16 cellular contexts compared by ENCODE assay signal in the genomic region with DNA sequence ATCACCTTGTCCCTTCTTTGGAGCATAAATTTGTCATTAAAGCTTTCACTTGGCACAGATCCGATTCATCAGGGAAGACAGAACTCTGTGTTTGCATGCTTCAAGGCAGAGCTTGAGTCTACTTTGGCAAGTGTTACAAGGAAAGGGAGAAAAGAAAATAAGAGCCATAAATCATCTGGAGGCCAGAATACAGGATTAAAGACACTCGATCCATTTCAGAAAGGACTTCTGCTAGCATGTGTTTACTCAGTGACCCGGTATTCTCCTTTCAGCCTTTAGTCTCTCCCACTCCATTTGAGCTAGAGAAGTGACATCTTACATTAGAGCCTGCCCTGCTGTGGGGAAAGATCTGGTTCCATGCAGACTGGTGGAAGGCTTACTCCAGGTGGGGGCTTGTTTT.
DNase-seq lines count a peak whose midpoint lies in the region; ATAC-seq and TF ChIP-seq lines count a peak whose summit lies in the region.
"Had no signal": no experiment of that assay in that cellular context is flagged by ENCODE, and none has a peak within 500 bp of the region (broad histone marks: within the 10 kb centered on the region; RNA-seq: fewer than 3 reads in every experiment).

No MANE protein-coding gene starts in this region.

- peaks cover 3% of the 10 kb centered on the region for H3K4me1 Mint-ChIP-seq in endodermal cell
- H3K4me1 Mint-ChIP-seq: activated naive CD4-positive, alpha-beta T cell treated with anti-CD3 and anti-CD28 coated beads, Interleukin-2, amount 10 ng/mL, durations not matched to agents 7 days and 5 days had no signal

- H3K4me3 ChIP-seq in endodermal cell (ENCODE audit: low read length), result no peak overlapping the region
- H3K4me3 ChIP-seq: lung, thyroid gland had no signal

- H3K36me3 ChIP-seq in endodermal cell (ENCODE audit: control insufficient read depth, insufficient read depth, low read length), result no peaks in the 10 kb centered on the region
- H3K36me3 ChIP-seq: thyroid gland had no signal

- TF ChIP-seq CTCF in endodermal cell (conservative IDR thresholded peaks at IDR 0.05), result no peak

- no peak overlapping the region for H3K9ac ChIP-seq in endodermal cell (ENCODE audit: extremely low read depth, low read length, poor library complexity, severe bottlenecking)

- no peaks in the 10 kb centered on the region for H3K27me3 ChIP-seq in endodermal cell (ENCODE audit: control insufficient read depth, insufficient read depth, low read length, poor library complexity, severe bottlenecking)
- H3K27me3 ChIP-seq: thyroid gland had no signal

- DNase-seq in Caki2 (ENCODE audit: low read depth) (peak; percentile 75), NCI-H1092 treated with DMSO at 0.1 percent for 48 hours (lab: John Stamatoyannopoulos, UW) (peak; percentile 58), NCI-H82 treated with DMSO at 0.1 percent for 48 hours (lab: John Stamatoyannopoulos, UW; ENCODE audit: unreplicated experiment) (peak; percentile 71), left colon (no peak), amygdala (lab: John Stamatoyannopoulos, UW) (no peak), OCI-M2 (lab: John Stamatoyannopoulos, UW; ENCODE audit: unreplicated experiment) (no peak), endodermal cell (no peak)
- DNase-seq: activated CD4-positive, alpha-beta T cell treated with anti-CD3 and anti-CD28 coated beads for 1 hour; activated naive CD4-positive, alpha-beta T cell treated with anti-CD3 and anti-CD28 coated beads, Interleukin-2, amount 10 ng/mL, durations not matched to agents 7 days and 5 days; effector CD4-positive, alpha-beta T cell; Right ventricle myocardium superior; stimulated activated CD4-positive, alpha-beta T cell treated with anti-CD3 and anti-CD28 coated beads, Interleukin-2, amount 100 ng/mL, for 24 hours; thyroid gland had no signal

- H3K4me3 Mint-ChIP-seq in endodermal cell, result no peak overlapping the region
- H3K4me3 Mint-ChIP-seq: activated naive CD4-positive, alpha-beta T cell treated with anti-CD3 and anti-CD28 coated beads, Interleukin-2, amount 10 ng/mL, durations not matched to agents 7 days and 5 days; brain had no signal

- ATAC-seq in left colon (peak; percentile 85), HG03354 (IDR thresholded peaks at IDR 0.05; ENCODE audit: poor library complexity, severe bottlenecking, unreplicated experiment) (no peak)

- no peaks in the 10 kb centered on the region for H3K9me3 ChIP-seq in endodermal cell (ENCODE audit: control insufficient read depth, low read length)
- H3K9me3 ChIP-seq: thyroid gland had no signal

- intact Hi-C loops in left colon (cut with DNase I, micrococcal nuclease), result no loop called here

- H3K27me3 Mint-ChIP-seq in endodermal cell (ENCODE audit: insufficient read depth), result no peaks in the 10 kb centered on the region
- H3K27me3 Mint-ChIP-seq: activated naive CD4-positive, alpha-beta T cell treated with anti-CD3 and anti-CD28 coated beads, Interleukin-2, amount 10 ng/mL, durations not matched to agents 7 days and 5 days had no signal

- H3K4me1 ChIP-seq in endodermal cell (ENCODE audit: control insufficient read depth, insufficient read depth, low read length), result no peaks in the 10 kb centered on the region
- H3K4me1 ChIP-seq: thyroid gland had no signal

- no peaks in the 10 kb centered on the region for H3K9me3 Mint-ChIP-seq in endodermal cell
- H3K9me3 Mint-ChIP-seq: activated naive CD4-positive, alpha-beta T cell treated with anti-CD3 and anti-CD28 coated beads, Interleukin-2, amount 10 ng/mL, durations not matched to agents 7 days and 5 days; brain had no signal

- H3K27ac ChIP-seq in endodermal cell (ENCODE audit: low read depth, low read length), result no peak overlapping the region
- H3K27ac ChIP-seq: thyroid gland had no signal

- 90 to 94% methylated on average over 2 to 3 of the region's 3 CpGs for WGBS in endodermal cell (ENCODE audit: insufficient coverage in 1 of 2, insufficient read length in 1 of 2), 2 experiments

- no peaks in the 10 kb centered on the region for H3K36me3 Mint-ChIP-seq in endodermal cell (ENCODE audit: low read depth)
- H3K36me3 Mint-ChIP-seq: activated naive CD4-positive, alpha-beta T cell treated with anti-CD3 and anti-CD28 coated beads, Interleukin-2, amount 10 ng/mL, durations not matched to agents 7 days and 5 days; brain had no signal

- H3K27ac Mint-ChIP-seq in endodermal cell, result no peak overlapping the region
- H3K27ac Mint-ChIP-seq: activated naive CD4-positive, alpha-beta T cell treated with anti-CD3 and anti-CD28 coated beads, Interleukin-2, amount 10 ng/mL, durations not matched to agents 7 days and 5 days; brain had no signal

- in situ Hi-C loops in Caki2 (cut with HindIII; ENCODE audit: low pct_unique_long_range_greater_than_20kb, low sequenced_read_pairs), result no loop called here

Comparison
In these comparisons a context has a peak if more than half of its experiments do, and no peak if none do; other contexts are left out.
1. DNase-seq: peak in Caki2 (single experiment), NCI-H1092 treated with DMSO at 0.1 percent for 48 hours (single experiment) and NCI-H82 treated with DMSO at 0.1 percent for 48 hours (single experiment); none in left colon (0 of 2), amygdala (0 of 56), OCI-M2 (single experiment) and endodermal cell (single experiment).